8 cellular contexts compared by ENCODE assay signal in genomic region chr19:2273356-2274184, GRCh38. TPM values are rescaled to one million over a fixed set of nuclear protein-coding genes. Genes with fewer than 3 reads are reported as not detected.
DNase-seq lines count a peak whose midpoint lies in the region; ATAC-seq and TF ChIP-seq lines count a peak whose summit lies in the region.

No MANE protein-coding gene starts in this region.

- H3K27ac ChIP-seq in HL-60 (replicated peaks): peak overlapping the region; percentile 97
- 0 out of 2 replicates have a peak overlapping the region, but pooled peaks have one; percentile 34 for H3K27ac ChIP-seq in PC-9
- peak overlapping the region; percentile 57 for H3K27ac ChIP-seq in fibroblast of lung (ENCODE audit: insufficient read depth, low read length)
- H3K27ac ChIP-seq in substantia nigra (ENCODE audit: low read depth, low read length, poor library complexity, severe bottlenecking): peak overlapping the region; percentile 59

- H3K9me3 Mint-ChIP-seq in activated T-cell treated with anti-CD3 and anti-CD28 coated beads, Interleukin-2, amount 50 U/mL, for 72 hours: no peaks in the 10 kb centered on the region
- no peaks in the 10 kb centered on the region for H3K9me3 Mint-ChIP-seq in natural killer cell

- peak overlapping the region; percentile 69 for H3K27ac Mint-ChIP-seq in activated T-cell treated with anti-CD3 and anti-CD28 coated beads, Interleukin-2, amount 50 U/mL, for 72 hours
- H3K27ac Mint-ChIP-seq in natural killer cell: peak overlapping the region; percentile 87 to 97

- H3K27me3 ChIP-seq in GM06990 (replicated peaks; ENCODE audit: control insufficient read depth, insufficient read depth, low read length) (no peaks in the 10 kb centered on the region), HL-60 (ENCODE audit: insufficient read depth, poor library complexity, severe bottlenecking) (no peaks in the 10 kb centered on the region), PC-9 (ENCODE audit: insufficient read depth, low read depth) (no peaks in the 10 kb centered on the region), fibroblast of lung (ENCODE audit: control insufficient read depth, insufficient read depth, low read length) (no peaks in the 10 kb centered on the region)

- H3K4me1 Mint-ChIP-seq in activated T-cell treated with anti-CD3 and anti-CD28 coated beads, Interleukin-2, amount 50 U/mL, for 72 hours (ENCODE audit: low read depth): peaks cover 31% of the 10 kb centered on the region
- H3K4me1 Mint-ChIP-seq in natural killer cell: peaks cover 26 to 60% of the 10 kb centered on the region in 2 donors

- H3K9me3 ChIP-seq in PC-9 (ENCODE audit: insufficient read depth, low read depth): no peaks in the 10 kb centered on the region
- no peaks in the 10 kb centered on the region for H3K9me3 ChIP-seq in fibroblast of lung (ENCODE audit: control insufficient read depth, insufficient read depth, low read depth, low read length)

- no peaks in the 10 kb centered on the region for H3K9me2 ChIP-seq in PC-9 (ENCODE audit: insufficient read depth)

- peak overlapping the region; percentile 42 for H3K9ac ChIP-seq in fibroblast of lung (ENCODE audit: insufficient read depth, low read length)

- no peaks in the 10 kb centered on the region for H3K27me3 Mint-ChIP-seq in activated T-cell treated with anti-CD3 and anti-CD28 coated beads, Interleukin-2, amount 50 U/mL, for 72 hours (ENCODE audit: low read depth)
- H3K27me3 Mint-ChIP-seq in natural killer cell (ENCODE audit: low read depth in 2 of 2): no peaks in the 10 kb centered on the region

- POLR2A ChIA-PET in PC-9 (lab: Charles Lee; ENCODE audit: unreplicated experiment): no interaction called here

- peaks cover 16 to 17% of the 10 kb centered on the region in 2 donors for H3K36me3 Mint-ChIP-seq in activated T-cell treated with anti-CD3 and anti-CD28 coated beads, Interleukin-2, amount 50 U/mL, for 72 hours (ENCODE audit: insufficient read depth in 2 of 2)
- H3K36me3 Mint-ChIP-seq in natural killer cell: no peaks in the 10 kb centered on the region

- H3K4me2 ChIP-seq in PC-9 (peak overlapping the region; percentile 87), fibroblast of lung (ENCODE audit: extremely low read depth, insufficient read depth, low read length) (peak overlapping the region; percentile 88)

- intact Hi-C loops in PC-9 (cut with micrococcal nuclease; ENCODE audit: unreplicated experiment) (no loop called here), natural killer cell (cut with micrococcal nuclease) (loop anchor here (1.0 to 10.0 kb wide), 3 partner anchors 37 to 117 kb away; partner anchors contain the start of genes LSM7, PLEKHJ1, SF3A2 and SPPL2B)

- peaks cover 32% of the 10 kb centered on the region for H3F3A ChIP-seq in PC-9 (ENCODE audit: insufficient read depth, low read depth)

- peak overlapping the region; percentile 88 to 96 for H3K4me3 Mint-ChIP-seq in activated T-cell treated with anti-CD3 and anti-CD28 coated beads, Interleukin-2, amount 50 U/mL, for 72 hours
- peak overlapping the region; percentile 75 for H3K4me3 Mint-ChIP-seq in natural killer cell

- H2AFZ ChIP-seq in PC-9 (no peak overlapping the region), fibroblast of lung (ENCODE audit: low read length) (no peak overlapping the region)

- no TSS peak for BruUV-seq in PC-9 (replicated peaks; lab: Mats Ljungman, UMichigan)

- TF ChIP-seq CTCF in GM06990 (IDR thresholded peaks at IDR 0.05; ENCODE audit: insufficient read depth, low read length, poor library complexity, severe bottlenecking): peak; percentile 92
- peak; percentile 49 for TF ChIP-seq CTCF in HL-60 (IDR thresholded peaks at IDR 0.05; ENCODE audit: insufficient read depth, low read length)
- peak; percentile 79 for TF ChIP-seq CTCF in PC-9 (conservative IDR thresholded peaks at IDR 0.05)
- TF ChIP-seq CTCF in fibroblast of lung (conservative IDR thresholded peaks at IDR 0.05 in 1 of 2, IDR thresholded peaks at IDR 0.05 in 1 of 2; ENCODE audit: low read depth in 1 of 2, low read length in 2 of 2): peak; percentile 62 to 79
- peak; percentile 98 for TF ChIP-seq CTCF in natural killer cell (IDR thresholded peaks at IDR 0.05)

- CTCF ChIA-PET in PC-9 (lab: Charles Lee): no interaction called here

- ATAC-seq in activated T-cell treated with anti-CD3 and anti-CD28 coated beads, Interleukin-2, amount 50 U/mL, for 72 hours (replicated peaks in 1 of 2): peak; percentile 70 to 72
- ATAC-seq in natural killer cell (peak; percentile 19 to 38 (median 23)), HG02852 (IDR thresholded peaks at IDR 0.05; ENCODE audit: unreplicated experiment) (no peak)

- H3K36me3 ChIP-seq in GM06990 (ENCODE audit: control insufficient read depth, insufficient read depth, low read length) (peaks cover 11% of the 10 kb centered on the region), PC-9 (ENCODE audit: low read depth) (peaks cover 6% of the 10 kb centered on the region; the same call in 1 of the 2 replicates), fibroblast of lung (ENCODE audit: control insufficient read depth, insufficient read depth, low read length) (peaks cover 20% of the 10 kb centered on the region)

- H3K79me2 ChIP-seq in PC-9 (ENCODE audit: low read depth) (peaks cover 50% of the 10 kb centered on the region), fibroblast of lung (ENCODE audit: control insufficient read depth, insufficient read depth, low read length) (peaks cover 57% of the 10 kb centered on the region)

- H3K4me1 ChIP-seq in PC-9 (replicated peaks; ENCODE audit: insufficient read depth): peaks cover 15% of the 10 kb centered on the region; the same call in 1 of the 2 replicates
- H3K4me1 ChIP-seq in fibroblast of lung (ENCODE audit: control insufficient read depth, extremely low read depth, insufficient read depth, low read length): peaks cover 9% of the 10 kb centered on the region

- DNase-seq in GM06990 (ENCODE audit: extremely low read depth, insufficient read length) (peak; percentile 90), HL-60 (ENCODE audit: low read depth in 1 of 2, low spot score in 1 of 2) (peak; percentile 85 to 90), PC-9 (peak; percentile 49 to 66), fibroblast of lung (ENCODE audit: low read depth in 2 of 2) (peak; percentile 64 to 66), natural killer cell (peak; percentile 82), substantia nigra (lab: John Stamatoyannopoulos, UW) (peak in 39 of 49 donors; percentile 15 to 82 (median 45))
- peak; percentile 90 to 92 for DNase-seq in activated T-cell treated with anti-CD3 and anti-CD28 coated beads, Interleukin-2, amount 50 U/mL, for 72 hours

- peaks cover 37% of the 10 kb centered on the region for H4K20me1 ChIP-seq in PC-9 (ENCODE audit: insufficient read depth)
- H4K20me1 ChIP-seq in fibroblast of lung (ENCODE audit: control insufficient read depth, extremely low read depth, insufficient read depth, low read length): peaks cover 4% of the 10 kb centered on the region

- H3K4me3 ChIP-seq in GM06990 (replicated peaks; ENCODE audit: low read depth, low read length) (peak overlapping the region; percentile 97), HL-60 (replicated peaks; ENCODE audit: insufficient read depth, low read length) (peak overlapping the region; percentile 98), PC-9 (peak overlapping the region; percentile 50; the same call in 1 of the 2 replicates), fibroblast of lung (replicated peaks in 1 of 4; ENCODE audit: control extremely low read depth in 1 of 4, insufficient read depth in 1 of 4, low read depth in 3 of 4, low read length in 4 of 4) (peak overlapping the region; percentile 5 to 45 (median 34))

RNA-seq across cellular contexts. Expression of gene PEAK3, which starts 8.4 kb away (rescaled TPM):
- total RNA-seq in PC-9 (2021) (not detected in 2 replicates), fibroblast of lung (not detected in 2 replicates), natural killer cell (1 to 10 TPM; 5.7 to 9.5 (median 8.4) TPM)
- under 1 TPM in 1 of 2 donors, not detected in 1; 0.09 TPM for total RNA-seq in activated T-cell treated with anti-CD3 and anti-CD28 coated beads, Interleukin-2, amount 50 U/mL, for 72 hours
- polyA plus RNA-seq in fibroblast of lung: not detected in 2 replicates
- polyA plus RNA-seq in fibroblast of lung (2012): 0.06 and 0.08 TPM in 2 replicates
- not detected in 2 replicates for polyA minus RNA-seq in fibroblast of lung (ENCODE audit: low replicate concordance)

RNA-seq across cellular contexts. Expression of gene JSRP1, which starts 17.4 kb away (rescaled TPM):
- total RNA-seq in PC-9 (2021) (1.1 and 1.4 TPM in 2 replicates), fibroblast of lung (not detected in 2 replicates), natural killer cell (1 to 10 TPM in 1 of 3 donors, under 1 TPM in 1, not detected in 1; 0.82 to 2.0 TPM)
- 1 to 10 TPM in 1 of 2 donors, under 1 TPM in 1; 0.72 to 1.6 TPM for total RNA-seq in activated T-cell treated with anti-CD3 and anti-CD28 coated beads, Interleukin-2, amount 50 U/mL, for 72 hours
- not detected in 2 replicates for polyA plus RNA-seq in fibroblast of lung
- polyA plus RNA-seq in fibroblast of lung (2012): 0.64 and 0.88 TPM in 2 replicates
- not detected in 2 replicates for polyA minus RNA-seq in fibroblast of lung (ENCODE audit: low replicate concordance)

RNA-seq across cellular contexts. Expression of gene AMH, which starts 24.4 kb away (rescaled TPM):
- total RNA-seq in PC-9 (2021) (6.9 and 8.1 TPM in 2 replicates), fibroblast of lung (0.26 and 0.33 TPM in 2 replicates), natural killer cell (1 to 10 TPM in 1 of 3 donors, under 1 TPM in 2; 0.55 to 2.1 (median 0.88) TPM)
- total RNA-seq in activated T-cell treated with anti-CD3 and anti-CD28 coated beads, Interleukin-2, amount 50 U/mL, for 72 hours: 1 to 10 TPM; 4.6 to 10.0 TPM
- polyA plus RNA-seq in fibroblast of lung: 0.03 and 0.07 TPM in 2 replicates
- 0.28 and 0.51 TPM in 2 replicates for polyA plus RNA-seq in fibroblast of lung (2012)
- polyA minus RNA-seq in fibroblast of lung (ENCODE audit: low replicate concordance): not detected in 2 replicates

RNA-seq across cellular contexts. Expression of gene LINGO3, which starts 34.4 kb away (rescaled TPM):
- total RNA-seq in PC-9 (2021): 0.18 TPM in 1 of 2 replicates, not detected in the other
- total RNA-seq in activated T-cell treated with anti-CD3 and anti-CD28 coated beads, Interleukin-2, amount 50 U/mL, for 72 hours: not detected
- not detected in 2 replicates for total RNA-seq in fibroblast of lung
- not detected in 2 replicates for polyA plus RNA-seq in fibroblast of lung
- not detected in 2 replicates for polyA plus RNA-seq in fibroblast of lung (2012)
- not detected in 2 replicates for polyA minus RNA-seq in fibroblast of lung (ENCODE audit: low replicate concordance)
- 1 to 10 TPM in 1 of 3 donors, under 1 TPM in 2; 0.68 to 1.0 (median 0.84) TPM for total RNA-seq in natural killer cell

RNA-seq across cellular contexts. Expression of gene SF3A2, which starts 36.9 kb away (rescaled TPM):
- total RNA-seq in PC-9 (2021) (73.5 and 83.0 TPM in 2 replicates), fibroblast of lung (23.1 and 31.5 TPM in 2 replicates), natural killer cell (100 to 1,000 TPM; 143 to 165 (median 147) TPM)
- total RNA-seq in activated T-cell treated with anti-CD3 and anti-CD28 coated beads, Interleukin-2, amount 50 U/mL, for 72 hours: 100 to 1,000 TPM; 146 to 147 TPM
- 11.1 and 14.8 TPM in 2 replicates for polyA plus RNA-seq in fibroblast of lung
- polyA plus RNA-seq in fibroblast of lung (2012): 41.0 and 51.7 TPM in 2 replicates
- polyA minus RNA-seq in fibroblast of lung (ENCODE audit: low replicate concordance): 10.5 and 12.8 TPM in 2 replicates

Comparison
In these comparisons a context has a peak if more than half of its experiments do, and no peak if none do; other contexts are left out.
1. H3K4me3 ChIP-seq: peak in every context shown above with its lines; median percentile 98 in HL-60; 97 in GM06990; 50 in PC-9; 34 in fibroblast of lung.
2. H3K27ac ChIP-seq: peak in every context shown above with its lines; median percentile 97 in HL-60; 59 in substantia nigra; 57 in fibroblast of lung; 34 in PC-9.